ENCODE assay signal across 20 cellular contexts in the genomic region with DNA sequence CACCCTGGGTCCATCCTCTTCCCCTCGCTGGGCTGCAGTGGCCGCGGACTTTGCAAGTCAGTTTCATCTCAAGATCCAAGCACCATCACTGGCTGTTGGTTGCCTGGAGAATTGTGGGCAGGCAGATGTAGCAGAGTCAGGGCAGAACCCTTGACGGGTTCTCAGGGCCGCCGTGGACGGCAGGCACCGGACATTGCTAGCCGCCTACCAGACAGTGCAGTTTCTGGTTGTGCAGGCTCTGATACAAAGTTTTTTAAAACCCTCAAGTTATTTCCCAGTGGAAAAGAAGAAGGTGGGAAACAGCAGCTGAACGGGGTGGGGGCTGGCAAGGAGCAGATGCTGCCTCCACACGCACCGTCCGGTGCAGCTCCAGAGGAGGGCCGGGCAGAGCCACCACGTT. TPM values are rescaled to one million over a fixed set of nuclear protein-coding genes. Genes with fewer than 3 reads are reported as not detected.
DNase-seq lines count a peak whose midpoint lies in the region; TF ChIP-seq lines count a peak whose summit lies in the region.
"Had no signal": no experiment of that assay in that cellular context is flagged by ENCODE, and none has a peak within 500 bp of the region (broad histone marks: within the 10 kb centered on the region; RNA-seq: fewer than 3 reads in every experiment).

No MANE protein-coding gene starts in this region.

- H3K9ac ChIP-seq in Loucy (ENCODE audit: low read depth, low read length, poor library complexity, severe bottlenecking) (no peak overlapping the region), parathyroid adenoma (no peak overlapping the region)

- no peaks in the 10 kb centered on the region for H3F3A ChIP-seq in Loucy (ENCODE audit: low read depth)

- no peaks in the 10 kb centered on the region for H3K27me3 Mint-ChIP-seq in activated naive CD8-positive, alpha-beta T cell
- no peaks in the 10 kb centered on the region for H3K27me3 Mint-ChIP-seq in activated naive CD8-positive, alpha-beta T cell treated with anti-CD3 and anti-CD28 coated beads for 36 hours
- H3K27me3 Mint-ChIP-seq in activated naive CD4-positive, alpha-beta T cell treated with anti-CD3 and anti-CD28 coated beads, Interleukin-2, amount 10 ng/mL, durations not matched to agents 7 days and 5 days, result peaks cover 5% of the 10 kb centered on the region
- H3K27me3 Mint-ChIP-seq in endothelial cell (ENCODE audit: unreplicated experiment), result peaks cover 20% of the 10 kb centered on the region
- H3K27me3 Mint-ChIP-seq: activated CD4-positive, alpha-beta memory T cell treated with anti-CD3 and anti-CD28 coated beads for 36 hours had no signal

- no peaks in the 10 kb centered on the region for H3K9me3 Mint-ChIP-seq in activated naive CD8-positive, alpha-beta T cell (ENCODE audit: low read depth)
- no peaks in the 10 kb centered on the region for H3K9me3 Mint-ChIP-seq in activated naive CD8-positive, alpha-beta T cell treated with anti-CD3 and anti-CD28 coated beads for 36 hours
- no peaks in the 10 kb centered on the region for H3K9me3 Mint-ChIP-seq in activated naive CD4-positive, alpha-beta T cell treated with anti-CD3 and anti-CD28 coated beads, Interleukin-2, amount 10 ng/mL, durations not matched to agents 7 days and 5 days
- no peaks in the 10 kb centered on the region for H3K9me3 Mint-ChIP-seq in endothelial cell (ENCODE audit: unreplicated experiment)
- H3K9me3 Mint-ChIP-seq: activated CD4-positive, alpha-beta memory T cell treated with anti-CD3 and anti-CD28 coated beads for 36 hours had no signal

- H2AFZ ChIP-seq in Loucy (ENCODE audit: low read length), result no peak overlapping the region
- H2AFZ ChIP-seq in parathyroid adenoma, result no peak overlapping the region

- peaks cover 16% of the 10 kb centered on the region for H4K20me1 ChIP-seq in Loucy (ENCODE audit: insufficient read depth, low read length, poor library complexity, severe bottlenecking)

- H3K79me2 ChIP-seq in Loucy (ENCODE audit: insufficient read depth, low read length), result peaks cover 40% of the 10 kb centered on the region
- peaks cover 53% of the 10 kb centered on the region for H3K79me2 ChIP-seq in parathyroid adenoma

- H3K4me1 Mint-ChIP-seq in activated naive CD8-positive, alpha-beta T cell (ENCODE audit: low read depth), result peaks cover 45% of the 10 kb centered on the region
- H3K4me1 Mint-ChIP-seq in activated naive CD8-positive, alpha-beta T cell treated with anti-CD3 and anti-CD28 coated beads for 36 hours, result peaks cover 33% of the 10 kb centered on the region
- peaks cover 31% of the 10 kb centered on the region for H3K4me1 Mint-ChIP-seq in activated naive CD4-positive, alpha-beta T cell treated with anti-CD3 and anti-CD28 coated beads, Interleukin-2, amount 10 ng/mL, durations not matched to agents 7 days and 5 days
- H3K4me1 Mint-ChIP-seq in endothelial cell (ENCODE audit: unreplicated experiment), result peaks cover 36% of the 10 kb centered on the region

- H3K27ac ChIP-seq in coronary artery (no peak overlapping the region), parathyroid adenoma (peak overlapping the region; percentile 73)
- H3K27ac ChIP-seq: uterus had no signal

- TF ChIP-seq CTCF in Loucy (conservative IDR thresholded peaks at IDR 0.05; ENCODE audit: low read length) (no peak), coronary artery (IDR thresholded peaks at IDR 0.05) (no peak), parathyroid adenoma (IDR thresholded peaks at IDR 0.05) (no peak), endothelial cell (IDR thresholded peaks at IDR 0.05; ENCODE audit: unreplicated experiment) (no peak)

- H3K27ac Mint-ChIP-seq in activated naive CD8-positive, alpha-beta T cell, result no peak overlapping the region
- H3K27ac Mint-ChIP-seq in activated naive CD8-positive, alpha-beta T cell treated with anti-CD3 and anti-CD28 coated beads for 36 hours, result no peak overlapping the region
- no peak overlapping the region for H3K27ac Mint-ChIP-seq in activated naive CD4-positive, alpha-beta T cell treated with anti-CD3 and anti-CD28 coated beads, Interleukin-2, amount 10 ng/mL, durations not matched to agents 7 days and 5 days
- no peak overlapping the region for H3K27ac Mint-ChIP-seq in endothelial cell (ENCODE audit: unreplicated experiment)
- H3K27ac Mint-ChIP-seq: activated CD4-positive, alpha-beta memory T cell treated with anti-CD3 and anti-CD28 coated beads for 36 hours had no signal

- H3K36me3 ChIP-seq in Loucy (ENCODE audit: insufficient read depth, low read length) (no peaks in the 10 kb centered on the region), parathyroid adenoma (ENCODE audit: control insufficient read depth, insufficient read depth, low read length) (no peaks in the 10 kb centered on the region)
- H3K36me3 ChIP-seq: uterus had no signal

- H3K4me1 ChIP-seq in Loucy (ENCODE audit: insufficient read depth, low read length, poor library complexity, severe bottlenecking) (no peaks in the 10 kb centered on the region), parathyroid adenoma (peaks cover 31% of the 10 kb centered on the region)

- H3K4me3 ChIP-seq in Loucy (ENCODE audit: low read length, poor library complexity, severe bottlenecking) (no peak overlapping the region), coronary artery (peak overlapping the region; percentile 0), parathyroid adenoma (ENCODE audit: low read depth, low read length) (no peak overlapping the region)
- H3K4me3 ChIP-seq: lung, uterus had no signal

- H3K4me3 Mint-ChIP-seq in activated naive CD8-positive, alpha-beta T cell, result peak overlapping the region; percentile 90
- H3K4me3 Mint-ChIP-seq in activated naive CD8-positive, alpha-beta T cell treated with anti-CD3 and anti-CD28 coated beads for 36 hours, result no peak overlapping the region
- H3K4me3 Mint-ChIP-seq in activated naive CD4-positive, alpha-beta T cell treated with anti-CD3 and anti-CD28 coated beads, Interleukin-2, amount 10 ng/mL, durations not matched to agents 7 days and 5 days, result no peak overlapping the region
- H3K4me3 Mint-ChIP-seq in endothelial cell (ENCODE audit: unreplicated experiment), result no peak overlapping the region
- H3K4me3 Mint-ChIP-seq: activated CD4-positive, alpha-beta memory T cell treated with anti-CD3 and anti-CD28 coated beads for 36 hours; CD14-positive monocyte had no signal

- no peaks in the 10 kb centered on the region for H3K36me3 Mint-ChIP-seq in activated naive CD8-positive, alpha-beta T cell
- H3K36me3 Mint-ChIP-seq in activated naive CD8-positive, alpha-beta T cell treated with anti-CD3 and anti-CD28 coated beads for 36 hours, result peaks cover 2% of the 10 kb centered on the region
- H3K36me3 Mint-ChIP-seq in activated naive CD4-positive, alpha-beta T cell treated with anti-CD3 and anti-CD28 coated beads, Interleukin-2, amount 10 ng/mL, durations not matched to agents 7 days and 5 days, result peaks cover 12% of the 10 kb centered on the region
- H3K36me3 Mint-ChIP-seq in endothelial cell (ENCODE audit: low read depth, unreplicated experiment), result peaks cover 8% of the 10 kb centered on the region
- H3K36me3 Mint-ChIP-seq: activated CD4-positive, alpha-beta memory T cell treated with anti-CD3 and anti-CD28 coated beads for 36 hours had no signal

- no peak for DNase-seq in activated naive CD8-positive, alpha-beta T cell treated with anti-CD3 and anti-CD28 coated beads for 36 hours
- DNase-seq in coronary artery (ENCODE audit: low spot score) (no peak), mesenteric fat pad (ENCODE audit: low spot score) (no peak), endothelial cell (ENCODE audit: low spot score) (no peak)
- DNase-seq in activated naive CD4-positive, alpha-beta T cell treated with anti-CD3 and anti-CD28 coated beads, Interleukin-2, amount 10 ng/mL, durations not matched to agents 7 days and 5 days, result no peak
- DNase-seq: activated CD4-positive, alpha-beta memory T cell treated with anti-CD3 and anti-CD28 coated beads for 36 hours; activated CD4-positive, CD25-positive, alpha-beta regulatory T cell; activated naive CD4-positive, alpha-beta T cell treated with Interleukin-2 at 50 U/mL for 16 hours; DMS153; effector CD4-positive, alpha-beta T cell; H9; NCI-H1417 treated with DMSO at 0.1 percent for 48 hours; retina; stimulated activated CD4-positive, alpha-beta T cell treated with anti-CD3 and anti-CD28 coated beads, Interleukin-15, amount 100 ng/mL, for 24 hours; uterus had no signal

- CTCF ChIA-PET in activated naive CD4-positive, alpha-beta T cell treated with anti-CD3 and anti-CD28 coated beads, Interleukin-2, amount 10 ng/mL, durations not matched to agents 7 days and 5 days (lab: Charles Lee), result interaction anchor here (1.2 kb wide), 1 partner anchor 15 kb away, joined by 4 read pairs; no protein-coding TSS in a partner anchor

- no peaks in the 10 kb centered on the region for H3K9me3 ChIP-seq in Loucy (ENCODE audit: insufficient read depth, low read depth, low read length)
- no peaks in the 10 kb centered on the region for H3K9me3 ChIP-seq in parathyroid adenoma (ENCODE audit: control insufficient read depth, low read length)
- H3K9me3 ChIP-seq: uterus had no signal

- H3K27me3 ChIP-seq in Loucy (ENCODE audit: insufficient read depth, low read length, poor library complexity, severe bottlenecking) (no peaks in the 10 kb centered on the region), parathyroid adenoma (ENCODE audit: control insufficient read depth, insufficient read depth, low read length) (no peaks in the 10 kb centered on the region)
- H3K27me3 ChIP-seq: uterus had no signal

- peak overlapping the region; percentile 93 for H3K4me2 ChIP-seq in Loucy (ENCODE audit: low read depth, low read length, poor library complexity, severe bottlenecking)
- peak overlapping the region; percentile 1 for H3K4me2 ChIP-seq in parathyroid adenoma (ENCODE audit: low read length)

- H3K9me2 ChIP-seq in Loucy (replicated peaks; ENCODE audit: low read depth, low read length), result no peaks in the 10 kb centered on the region

RNA-seq across cellular contexts. Expression of a gene that starts 3.4 kb away (rescaled TPM):
- 10 to 100 TPM; 46.7 to 47.3 TPM for total RNA-seq in activated naive CD8-positive, alpha-beta T cell treated with anti-CD3 and anti-CD28 coated beads for 36 hours
- total RNA-seq in mesenteric fat pad, result 55.6 TPM
- total RNA-seq in endothelial cell (ENCODE audit: unreplicated experiment), result 147 TPM

RNA-seq across cellular contexts. Expression of a gene that starts 31.3 kb away (rescaled TPM):
- total RNA-seq in activated naive CD8-positive, alpha-beta T cell treated with anti-CD3 and anti-CD28 coated beads for 36 hours, result 10 to 100 TPM; 91.4 to 96.2 TPM
- total RNA-seq in mesenteric fat pad (39.0 TPM), endothelial cell (ENCODE audit: unreplicated experiment) (180 TPM)
